16 cellular contexts compared by ENCODE assay signal in the genomic region with DNA sequence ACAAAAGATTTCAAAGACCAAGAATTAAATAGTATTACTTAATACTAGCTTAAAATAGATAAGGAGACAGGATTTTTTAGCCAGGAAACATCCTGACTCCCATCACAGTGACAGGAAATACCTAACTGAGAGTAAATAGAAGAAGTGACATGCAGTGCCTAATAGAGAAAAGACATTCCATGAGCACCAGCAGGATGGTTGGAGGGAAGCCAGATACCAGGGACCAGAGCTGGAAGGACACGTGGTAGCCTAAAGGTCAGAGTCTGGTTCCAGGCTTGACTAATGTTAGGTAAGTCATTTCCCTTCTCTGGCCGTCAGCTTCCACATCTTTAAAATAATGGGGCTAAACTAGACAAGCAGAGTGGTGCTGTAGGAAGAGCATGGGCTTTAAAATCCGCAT. TPM values are rescaled to one million over a fixed set of nuclear protein-coding genes. Genes with fewer than 3 reads are reported as not detected.
A peak's percentile ranks its signal among the peaks of the same experiment; 100 is the strongest.
DNase-seq lines count a peak whose midpoint lies in the region; ATAC-seq and TF ChIP-seq lines count a peak whose summit lies in the region.
"Had no signal": no experiment of that assay in that cellular context is flagged by ENCODE, and none has a peak within 500 bp of the region (broad histone marks: within the 10 kb centered on the region; RNA-seq: fewer than 3 reads in every experiment).

No MANE protein-coding gene starts in this region.

- no peak overlapping the region for H3K27ac Mint-ChIP-seq in progenitor cell of endocrine pancreas
- H3K27ac Mint-ChIP-seq: activated CD4-positive, alpha-beta T cell treated with anti-CD3 and anti-CD28 coated beads, Interleukin-2, amount 10 ng/mL, durations not matched to agents 7 days and 5 days; B cell had no signal

- DNase-seq in ELR (ENCODE audit: low read depth) = peak; percentile 46
- DNase-seq in RWPE2 (ENCODE audit: low spot score) = no peak
- DNase-seq in dermis microvascular lymphatic vessel endothelial cell (ENCODE audit: low read depth in 2 of 2) = peak; percentile 84 to 85
- DNase-seq in myocyte (ENCODE audit: low read depth) = peak; percentile 21
- no peak for DNase-seq in progenitor cell of endocrine pancreas (ENCODE audit: low spot score, unreplicated experiment)
- DNase-seq in DMS79 treated with DMSO at 0.1 percent for 48 hours (lab: John Stamatoyannopoulos, UW) = no peak
- no peak for DNase-seq in stimulated activated naive CD4-positive, alpha-beta T cell (lab: John Stamatoyannopoulos, UW)
- DNase-seq: activated CD4-positive, alpha-beta T cell treated with anti-CD3 and anti-CD28 coated beads, Interleukin-2, amount 10 ng/mL, durations not matched to agents 7 days and 5 days; MM.1S; mucosa of descending colon; NCI-H2029 treated with DMSO at 0.1 percent for 48 hours; NCI-H510A treated with DMSO at 0.1 percent for 48 hours; thyroid gland had no signal

- TF ChIP-seq CTCF in RWPE2 (IDR thresholded peaks at IDR 0.05; ENCODE audit: poor library complexity, severe bottlenecking) (no peak), progenitor cell of endocrine pancreas (IDR thresholded peaks at IDR 0.05; ENCODE audit: unreplicated experiment) (no peak)

- no peaks in the 10 kb centered on the region for H3K27me3 Mint-ChIP-seq in progenitor cell of endocrine pancreas
- H3K27me3 Mint-ChIP-seq: activated CD4-positive, alpha-beta T cell treated with anti-CD3 and anti-CD28 coated beads, Interleukin-2, amount 10 ng/mL, durations not matched to agents 7 days and 5 days; B cell had no signal

- no peak overlapping the region for H3K4me3 Mint-ChIP-seq in progenitor cell of endocrine pancreas (ENCODE audit: low read depth)
- H3K4me3 Mint-ChIP-seq: activated CD4-positive, alpha-beta T cell treated with anti-CD3 and anti-CD28 coated beads, Interleukin-2, amount 10 ng/mL, durations not matched to agents 7 days and 5 days; B cell had no signal

- H3K4me3 ChIP-seq in RWPE2 (ENCODE audit: severe bottlenecking) = no peak overlapping the region
- H3K4me3 ChIP-seq: mucosa of descending colon, thyroid gland had no signal

- H3K4me1 Mint-ChIP-seq in progenitor cell of endocrine pancreas (ENCODE audit: low read depth) = peaks cover 4% of the 10 kb centered on the region
- H3K4me1 Mint-ChIP-seq: B cell had no signal

- no peaks in the 10 kb centered on the region for H3K9me3 Mint-ChIP-seq in progenitor cell of endocrine pancreas (ENCODE audit: low read depth)
- H3K9me3 Mint-ChIP-seq: activated CD4-positive, alpha-beta T cell treated with anti-CD3 and anti-CD28 coated beads, Interleukin-2, amount 10 ng/mL, durations not matched to agents 7 days and 5 days had no signal

- peaks cover 6% of the 10 kb centered on the region for H3K4me1 ChIP-seq in RWPE2 (ENCODE audit: insufficient read depth, poor library complexity, severe bottlenecking)
- H3K4me1 ChIP-seq: thyroid gland had no signal

- peaks cover 33% of the 10 kb centered on the region for H3K36me3 Mint-ChIP-seq in progenitor cell of endocrine pancreas (ENCODE audit: insufficient read depth)

- peak overlapping the region; percentile 49 for H3K27ac ChIP-seq in RWPE2 (ENCODE audit: poor library complexity, severe bottlenecking)
- H3K27ac ChIP-seq: thyroid gland had no signal

- ATAC-seq in RWPE2 (ENCODE audit: low read depth) (peak; percentile 46), HG03342 (IDR thresholded peaks at IDR 0.05; ENCODE audit: unreplicated experiment) (no peak)
- ATAC-seq: mucosa of descending colon, sciatic nerve had no signal

- no peaks in the 10 kb centered on the region for H3K27me3 ChIP-seq in RWPE2 (ENCODE audit: insufficient read depth, poor library complexity, severe bottlenecking)
- H3K27me3 ChIP-seq: thyroid gland had no signal

- no peaks in the 10 kb centered on the region for H3K9me3 ChIP-seq in RWPE2 (ENCODE audit: severe bottlenecking)
- H3K9me3 ChIP-seq: mucosa of descending colon, thyroid gland had no signal

- peaks cover 59% of the 10 kb centered on the region for H3K36me3 ChIP-seq in RWPE2 (ENCODE audit: low read depth)

RNA-seq across cellular contexts. Expression of gene CDK5RAP2, which starts 41.6 kb away (rescaled TPM):
- total RNA-seq in dermis microvascular lymphatic vessel endothelial cell = 18.7 and 19.0 TPM in 2 replicates
- 66.6 and 74.6 TPM in 2 replicates for total RNA-seq in myocyte
- 43.9 TPM for polyA plus RNA-seq in myocyte (2012)
- total RNA-seq in progenitor cell of endocrine pancreas = 72.3 and 76.8 TPM in 2 replicates

Comparison
In these comparisons a context has a peak if more than half of its experiments do, and no peak if none do; other contexts are left out.
1. DNase-seq: peak in ELR (single experiment), dermis microvascular lymphatic vessel endothelial cell (2 of 2) and myocyte (single experiment); none in RWPE2 (single experiment), progenitor cell of endocrine pancreas (single experiment), DMS79 treated with DMSO at 0.1 percent for 48 hours (single experiment) and stimulated activated naive CD4-positive, alpha-beta T cell (0 of 6).